ENCODE assay signal across 8 cellular contexts in genomic region chr20:48516196-48516595, GRCh38.
DNase-seq lines count a peak whose midpoint lies in the region; ATAC-seq, FAIRE-seq and TF ChIP-seq lines count a peak whose summit lies in the region.
"Not testable (repeated sequence)": the region's sequence is repeated elsewhere in the genome, so short reads cannot be mapped to it uniquely, and the experiment has no call there.

No MANE protein-coding gene starts in this region.

- TF ChIP-seq POLR2A in HepG2 (IDR thresholded peaks at IDR 0.05; ENCODE audit: insufficient read depth in 1 of 2, low read depth in 2 of 2, low read length in 2 of 2) = not testable (repeated sequence)

- WGBS in HepG2 (ENCODE audit: low lambda C conversion rate) = 4% methylated on average over 11 of the region's 11 CpGs

- H3K4me2 ChIP-seq in HepG2 (ENCODE audit: low read depth, low read length) = peak overlapping the region; percentile 13; the same call in 1 of the 2 replicates

- H3K9ac ChIP-seq in HepG2 (ENCODE audit: insufficient read depth, low read depth, low read length) = not testable (repeated sequence)

- DNase-seq in DMS79 treated with DMSO at 0.1 percent for 48 hours (lab: John Stamatoyannopoulos, UW) = peak; percentile 22
- DNase-seq in NCI-H1092 treated with DMSO at 0.1 percent for 48 hours (lab: John Stamatoyannopoulos, UW) = peak; percentile 9
- DNase-seq in NCI-H69 (lab: John Stamatoyannopoulos, UW) = peak; percentile 3
- peak; percentile 12 for DNase-seq in SK-MEL-5 (ENCODE audit: low read depth, low spot score)
- DNase-seq in endothelial cell (ENCODE audit: low spot score) = peak; percentile 11
- peak; percentile 35 for DNase-seq in HepG2 (ENCODE audit: low spot score)
- DNase-seq in posterior cingulate gyrus = peak in 7 of 10 donors; percentile 13 to 89 (median 37)
- DNase-seq in upper lobe of right lung = not testable (repeated sequence)

- peaks cover 4 to 19% of the 10 kb centered on the region in 2 experiments; a peak in 4 of 5 replicates for H3K27me3 ChIP-seq in HepG2 (ENCODE audit: control insufficient read depth in 1 of 2, insufficient read depth in 2 of 2, low read length in 2 of 2)
- H3K27me3 ChIP-seq in upper lobe of right lung = not testable (repeated sequence)

- intact Hi-C loops in HepG2 (cut with micrococcal nuclease; ENCODE audit: unreplicated experiment) = not testable (repeated sequence)
- intact Hi-C loops in posterior cingulate gyrus (cut with DNase I) (loop anchor here (2.0 kb wide), 1 partner anchor 621 kb away; no protein-coding TSS in a partner anchor), upper lobe of right lung (cut with DNase I) (loop anchor here (2.0 kb wide), 1 partner anchor 621 kb away; no protein-coding TSS in a partner anchor)

- H2AFZ ChIP-seq in HepG2 (ENCODE audit: low read length) = not testable (repeated sequence)

- not testable (repeated sequence) for H3K27me3 Mint-ChIP-seq in endothelial cell (ENCODE audit: unreplicated experiment)

- H3K9me3 ChIP-seq in HepG2 (ENCODE audit: low read length); upper lobe of right lung: not testable (repeated sequence)

- not testable (repeated sequence) for H3K27ac ChIP-seq in HepG2 (ENCODE audit: extremely low read length, insufficient read depth, low read length); upper lobe of right lung

- H3K36me3 ChIP-seq in HepG2 (replicated peaks in 1 of 2; ENCODE audit: control insufficient read depth in 1 of 2, insufficient read depth in 2 of 2, low read length in 2 of 2); upper lobe of right lung: not testable (repeated sequence)

- FAIRE-seq in HepG2 (lab: Jason Lieb, UNC) = peak; percentile 28

- H3K27ac Mint-ChIP-seq in endothelial cell (ENCODE audit: unreplicated experiment) = peak overlapping the region; percentile 1

- TF ChIP-seq EP300 in HepG2 (IDR thresholded peaks at IDR 0.05; ENCODE audit: low read depth in 2 of 2, low read length in 2 of 2); HepG2 (CRISPR knock-in tag; IDR thresholded peaks at IDR 0.05; ENCODE audit: borderline replicate concordance): not testable (repeated sequence)

- TF ChIP-seq RAD21 in HepG2 (CRISPR knock-in tag; IDR thresholded peaks at IDR 0.05) = not testable (repeated sequence)

- H3K79me2 ChIP-seq in HepG2 (ENCODE audit: insufficient read depth, low read length) = not testable (repeated sequence)

- not testable (repeated sequence) for H4K20me1 ChIP-seq in HepG2 (ENCODE audit: insufficient read depth, low read length)

- peaks cover 11% of the 10 kb centered on the region for H3K4me1 Mint-ChIP-seq in endothelial cell (ENCODE audit: unreplicated experiment)

- not testable (repeated sequence) for BruUV-seq in HepG2 (replicated peaks; lab: Mats Ljungman, UMichigan)

- not testable (repeated sequence) for H3K9me3 Mint-ChIP-seq in endothelial cell (ENCODE audit: unreplicated experiment)

- POLR2A ChIA-PET in HepG2 (lab: Yijun Ruan, JAX) = interaction anchor here (1.2 kb wide), 1 partner anchor 621 kb away, joined by 27 read pairs; no protein-coding TSS in a partner anchor

- CTCF ChIA-PET in HepG2 (lab: Yijun Ruan, JAX; ENCODE audit: low intra/inter-chr PET ratio, low total read pairs) = not testable (repeated sequence)

- not testable (repeated sequence) for H3K36me3 Mint-ChIP-seq in endothelial cell (ENCODE audit: low read depth, unreplicated experiment)

- ATAC-seq in HepG2 (peak; percentile 89), upper lobe of right lung (peak; percentile 46)

- H3K4me1 ChIP-seq in HepG2 (ENCODE audit: insufficient read depth, low read length); upper lobe of right lung: not testable (repeated sequence)

- in situ Hi-C loops in SK-MEL-5 (cut with HindIII; ENCODE audit: low pct_unique_long_range_greater_than_20kb, low sequenced_read_pairs) = not testable (repeated sequence)
- in situ Hi-C loops in HepG2 (cut with HindIII; ENCODE audit: extremely low pct_ligation_motif_present, low pct_unique_long_range_greater_than_20kb) = loop anchor here (5.0 kb wide), 1 partner anchor 624 kb away; no protein-coding TSS in a partner anchor

- H3K4me3 Mint-ChIP-seq in endothelial cell (ENCODE audit: unreplicated experiment) = peak overlapping the region; percentile 2

- not testable (repeated sequence) for H3K4me3 ChIP-seq in HepG2 (replicated peaks in 1 of 3; ENCODE audit: insufficient read depth in 1 of 3, low read depth in 2 of 3, low read length in 3 of 3); upper lobe of right lung

- not testable (repeated sequence) for TF ChIP-seq CTCF in endothelial cell (IDR thresholded peaks at IDR 0.05; ENCODE audit: unreplicated experiment); HepG2 (CRISPR knock-in tag; IDR thresholded peaks at IDR 0.05); upper lobe of right lung (IDR thresholded peaks at IDR 0.05)
